ENCODE assay signal across 1 cellular context in genomic region chr10:112792487-112793196, GRCh38.
A peak's percentile ranks its signal among the peaks of the same experiment; 100 is the strongest.
TF ChIP-seq lines count a peak whose summit lies in the region.

No MANE protein-coding gene starts in this region.

TF ChIP-seq in HEK293, 187 proteins besides CTCF, POLR2A, EP300 and RAD21 (continued from another document):
- TF ChIP-seq KLF17 (tag by site-specific recombination; IDR thresholded peaks at IDR 0.05) = 0 out of 2 replicates have a peak, but pooled peaks have one; percentile 33
- no peak for TF ChIP-seq ZNF501 (tag by site-specific recombination; IDR thresholded peaks at IDR 0.05)
- TF ChIP-seq ZNF518A (tag by site-specific recombination; conservative IDR thresholded peaks at IDR 0.05; ENCODE audit: low read depth) = no peak; the same call in 1 of the 2 replicates
- no peak for TF ChIP-seq OVOL3 (tag by site-specific recombination; IDR thresholded peaks at IDR 0.05)
- no peak for TF ChIP-seq YY1 (tag by site-specific recombination; IDR thresholded peaks at IDR 0.05)
- no peak for TF ChIP-seq ZNF223 (tag by site-specific recombination; IDR thresholded peaks at IDR 0.05)
- no peak for TF ChIP-seq GLI4 (tag by site-specific recombination; IDR thresholded peaks at IDR 0.05)
- no peak for TF ChIP-seq MEIS1 (CRISPR knock-in tag; IDR thresholded peaks at IDR 0.05; ENCODE audit: borderline replicate concordance)
- TF ChIP-seq ZNF704 (tag by site-specific recombination; IDR thresholded peaks at IDR 0.05) = no peak
- no peak for TF ChIP-seq ZNF280D (tag by site-specific recombination; IDR thresholded peaks at IDR 0.05)
- TF ChIP-seq ZNF37A (tag by site-specific recombination; IDR thresholded peaks at IDR 0.05) = no peak
- TF ChIP-seq, protein P1, sequence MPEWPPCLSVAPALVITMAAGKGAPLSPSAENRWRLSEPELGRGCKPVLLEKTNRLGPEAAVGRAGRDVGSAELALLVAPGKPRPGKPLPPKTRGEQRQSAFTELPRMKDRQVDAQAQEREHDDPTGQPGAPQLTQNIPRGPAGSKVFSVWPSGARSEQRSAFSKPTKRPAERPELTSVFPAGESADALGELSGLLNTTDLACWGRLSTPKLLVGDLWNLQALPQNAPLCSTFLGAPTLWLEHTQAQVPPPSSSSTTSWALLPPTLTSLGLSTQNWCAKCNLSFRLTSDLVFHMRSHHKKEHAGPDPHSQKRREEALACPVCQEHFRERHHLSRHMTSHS (tag by site-specific recombination; IDR thresholded peaks at IDR 0.05) = no peak
- no peak for TF ChIP-seq REPIN1 (tag by site-specific recombination; IDR thresholded peaks at IDR 0.05; ENCODE audit: low read depth)
- TF ChIP-seq ZBTB1 (tag by site-specific recombination; IDR thresholded peaks at IDR 0.05) = 0 out of 2 replicates have a peak, but pooled peaks have one; percentile 41
- peak; percentile 97 for TF ChIP-seq ZNF600 (tag by site-specific recombination; IDR thresholded peaks at IDR 0.05)
- peak; percentile 17; the same call in 1 of the 2 replicates for TF ChIP-seq ZEB2 (tag by site-specific recombination; IDR thresholded peaks at IDR 0.05)
- TF ChIP-seq INSM2 (tag by site-specific recombination; IDR thresholded peaks at IDR 0.05) = peak; percentile 63; the same call in 1 of the 2 replicates
